10 cellular contexts compared by ENCODE assay signal in the genomic region with DNA sequence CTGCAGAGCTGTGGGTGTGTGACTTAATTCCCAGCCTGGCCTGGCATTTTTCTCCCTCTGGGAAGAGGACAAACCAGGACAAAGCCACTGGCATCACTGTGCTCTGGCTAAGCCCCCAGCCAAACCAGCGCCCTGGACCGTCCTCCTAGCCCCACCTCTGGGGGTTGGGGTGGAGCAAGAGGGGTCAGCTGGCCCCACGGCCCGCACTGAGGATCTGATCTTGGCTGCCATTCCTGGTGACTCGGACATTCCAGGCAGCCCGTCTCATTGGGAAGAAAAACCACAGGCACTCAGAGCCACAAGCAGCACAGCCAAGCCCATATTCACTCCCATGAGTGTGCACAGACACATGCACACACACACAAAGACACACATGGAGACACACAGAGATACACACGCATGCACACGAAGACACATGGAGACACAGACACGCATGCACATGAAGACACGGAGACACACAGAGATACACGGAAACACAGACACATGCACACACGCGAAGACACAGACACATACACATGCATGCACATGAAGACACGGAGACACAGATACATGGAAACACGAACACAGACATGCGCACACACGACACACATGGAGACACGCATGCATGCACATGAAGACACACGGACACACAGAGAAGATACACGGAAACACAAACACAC. TPM values are rescaled to one million over a fixed set of nuclear protein-coding genes. Genes with fewer than 3 reads are reported as not detected.
DNase-seq lines count a peak whose midpoint lies in the region; ATAC-seq and TF ChIP-seq lines count a peak whose summit lies in the region.
"Had no signal": no experiment of that assay in that cellular context is flagged by ENCODE, and none has a peak within 500 bp of the region (broad histone marks: within the 10 kb centered on the region; RNA-seq: fewer than 3 reads in every experiment).

No MANE protein-coding gene starts in this region.

- TF ChIP-seq EP300 in suprapubic skin (IDR thresholded peaks at IDR 0.05), result no peak

- H3K27me3 ChIP-seq in breast epithelium (no peaks in the 10 kb centered on the region), suprapubic skin (peaks cover 1% of the 10 kb centered on the region)

- no peak for ATAC-seq in GM18909 (IDR thresholded peaks at IDR 0.05; ENCODE audit: poor library complexity, unreplicated experiment)
- ATAC-seq: activated T-cell treated with anti-CD3 and anti-CD28 coated beads, Interleukin-2, amount 50 U/mL, for 72 hours had no signal

- peaks cover 26 to 31% of the 10 kb centered on the region in 2 donors for H3K4me1 ChIP-seq in breast epithelium
- H3K4me1 ChIP-seq in suprapubic skin, result peaks cover 57% of the 10 kb centered on the region

- H3K27ac ChIP-seq in breast epithelium, result peak overlapping the region; percentile 92 to 98
- peak overlapping the region; percentile 88 for H3K27ac ChIP-seq in suprapubic skin

- peak; percentile 91 for DNase-seq in HS-27A (ENCODE audit: low read depth)
- peak; percentile 81 to 83 for DNase-seq in breast epithelium (ENCODE audit: low spot score in 2 of 2)
- DNase-seq in kidney tubule cell (ENCODE audit: low spot score), result peak; percentile 94
- peak; percentile 84 to 93 for DNase-seq in suprapubic skin (ENCODE audit: low spot score in 2 of 2)
- no peak for DNase-seq in effector CD8-positive, alpha-beta T cell (lab: John Stamatoyannopoulos, UW)
- DNase-seq in NAMALWA (ENCODE audit: low spot score), result no peak
- no peak for DNase-seq in NCI-H748 (lab: John Stamatoyannopoulos, UW; ENCODE audit: unreplicated experiment)
- DNase-seq: activated T-cell treated with anti-CD3 and anti-CD28 coated beads, Interleukin-2, amount 50 U/mL, for 72 hours; NCI-H1436 had no signal

- no peaks in the 10 kb centered on the region for H3K9me3 ChIP-seq in breast epithelium
- H3K9me3 ChIP-seq in suprapubic skin, result no peaks in the 10 kb centered on the region

- TF ChIP-seq CTCF in breast epithelium (IDR thresholded peaks at IDR 0.05) (no peak), suprapubic skin (IDR thresholded peaks at IDR 0.05) (no peak)

- H3K4me3 ChIP-seq in breast epithelium (peak overlapping the region in 2 of 3 donors; percentile 70 to 76), suprapubic skin (no peak overlapping the region)

- TF ChIP-seq POLR2A in breast epithelium (IDR thresholded peaks at IDR 0.05) (no peak), suprapubic skin (IDR thresholded peaks at IDR 0.05) (no peak)

- H3K36me3 ChIP-seq in breast epithelium, result no peaks in the 10 kb centered on the region
- H3K36me3 ChIP-seq in suprapubic skin, result no peaks in the 10 kb centered on the region

- 67% methylated on average over 18 of the region's 20 CpGs for WGBS in suprapubic skin

- intact Hi-C loops in breast epithelium (cut with DNase I; ENCODE audit: low total_unique reads), result no loop called here

RNA-seq across cellular contexts. Expression of a gene that starts 2.3 kb away (rescaled TPM):
- total RNA-seq in breast epithelium (100 to 1,000 TPM in 1 of 3 donors, 10 to 100 TPM in 2; 93.4 to 308 (median 99.8) TPM), suprapubic skin (10 to 100 TPM; 18.6 to 43.5 (median 21.9) TPM)

RNA-seq across cellular contexts. Expression of a gene that starts 11.4 kb away (rescaled TPM):
- 10 to 100 TPM; 55.2 to 70.1 (median 55.2) TPM for total RNA-seq in breast epithelium
- 100 to 1,000 TPM in 3 of 4 donors, 10 to 100 TPM in 1; 99.4 to 151 (median 106) TPM for total RNA-seq in suprapubic skin

RNA-seq across cellular contexts. Expression of a gene that starts 14.4 kb away (rescaled TPM):
- 100 to 1,000 TPM in 1 of 3 donors, 10 to 100 TPM in 2; 91.3 to 116 (median 99.6) TPM for total RNA-seq in breast epithelium
- total RNA-seq in suprapubic skin, result 100 to 1,000 TPM in 1 of 4 donors, 10 to 100 TPM in 3; 55.8 to 106 (median 86.1) TPM

RNA-seq across cellular contexts. Expression of a gene that starts 29.6 kb away (rescaled TPM):
- under 1 TPM in 2 of 3 donors, not detected in 1; 0.16 to 0.33 TPM for total RNA-seq in breast epithelium
- total RNA-seq in suprapubic skin, result 1 to 10 TPM in 1 of 4 donors, under 1 TPM in 3; 0.56 to 1.8 (median 0.82) TPM

RNA-seq across cellular contexts. Expression of a gene that starts 36.0 kb away (rescaled TPM):
- 10 to 100 TPM in 2 of 3 donors, 1 to 10 TPM in 1; 9.0 to 16.4 (median 13.4) TPM for total RNA-seq in breast epithelium
- 10 to 100 TPM; 32.5 to 60.4 (median 54.3) TPM for total RNA-seq in suprapubic skin

Comparison
In these comparisons a context has a peak if more than half of its experiments do, and no peak if none do; other contexts are left out.
1. DNase-seq: peak in HS-27A (single experiment), breast epithelium (2 of 2), kidney tubule cell (single experiment) and suprapubic skin (2 of 2); none in effector CD8-positive, alpha-beta T cell (single experiment), NAMALWA (single experiment) and NCI-H748 (single experiment).